Comparison of ENCODE assay signal across 24 cellular contexts in the genomic region with DNA sequence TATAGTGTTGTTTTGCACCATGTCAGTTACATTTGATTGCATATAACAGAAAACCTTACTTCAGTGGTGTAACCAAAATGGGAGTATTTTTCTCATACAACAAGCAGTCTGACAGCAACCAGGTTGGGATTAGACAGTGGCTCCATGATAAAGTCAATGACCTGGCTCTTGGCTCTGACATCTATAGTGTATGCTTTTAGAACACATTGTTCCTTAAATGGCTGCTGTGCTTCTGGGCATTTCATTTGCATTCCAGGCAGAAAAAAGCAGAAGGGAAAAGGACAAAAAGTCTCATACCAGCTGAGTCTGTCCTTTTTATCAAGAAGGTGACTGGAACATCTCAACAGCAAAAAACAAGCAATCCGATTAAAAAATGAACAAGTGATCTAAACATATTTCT. TPM values are rescaled to one million over a fixed set of nuclear protein-coding genes. Genes with fewer than 3 reads are reported as not detected.
DNase-seq lines count a peak whose midpoint lies in the region; ATAC-seq and TF ChIP-seq lines count a peak whose summit lies in the region.
"Had no signal": no experiment of that assay in that cellular context is flagged by ENCODE, and none has a peak within 500 bp of the region (broad histone marks: within the 10 kb centered on the region; RNA-seq: fewer than 3 reads in every experiment).

No MANE protein-coding gene starts in this region.

- POLR2A ChIA-PET in T-cell (lab: Charles Lee): no interaction called here

- H4K5ac ChIP-seq in mesendoderm (ENCODE audit: low read length): no peak overlapping the region

- ATAC-seq in left cardiac atrium: no peak
- no peak for ATAC-seq in activated naive CD4-positive, alpha-beta T cell treated with anti-CD3 and anti-CD28 coated beads, Interleukin-2, amount 50 U/mL, for 72 hours
- ATAC-seq in T-cell (replicated peaks in 1 of 4): no peak
- ATAC-seq: mucosa of descending colon had no signal

- H3K4me3 ChIP-seq in cardiac muscle cell (no peak overlapping the region), right atrium auricular region (no peak overlapping the region), neuron (ENCODE audit: low read length) (no peak overlapping the region), mesendoderm (ENCODE audit: low read length) (no peak overlapping the region)
- H3K4me3 ChIP-seq: mucosa of descending colon, spleen, tibial artery had no signal

- TF ChIP-seq CTCF in cardiac muscle cell (IDR thresholded peaks at IDR 0.05; ENCODE audit: low read depth, low read length): no peak
- no peak for TF ChIP-seq CTCF in right atrium auricular region (IDR thresholded peaks at IDR 0.05)

- no peak for DNase-seq in cardiac muscle cell (ENCODE audit: low read depth in 1 of 2, low spot score in 1 of 2)
- DNase-seq in left cardiac atrium: no peak
- DNase-seq in right atrium auricular region (ENCODE audit: low spot score): no peak
- no peak for DNase-seq in mesendoderm
- DNase-seq in activated naive CD4-positive, alpha-beta T cell treated with anti-CD3 and anti-CD28 coated beads, Interleukin-2, amount 50 U/mL, for 72 hours (ENCODE audit: low spot score in 2 of 2): no peak
- no peak for DNase-seq in NCI-H748 (lab: John Stamatoyannopoulos, UW; ENCODE audit: unreplicated experiment)
- DNase-seq in T-cell: no peak
- DNase-seq: activated CD4-positive, alpha-beta T cell treated with anti-CD3 and anti-CD28 coated beads for 48 hours; activated naive CD4-positive, alpha-beta T cell treated with anti-CD3 and anti-CD28 coated beads, Interleukin-2, amount 50 U/mL, for 16 hours; COR-L47; DMS79 treated with DMSO at 0.1 percent for 48 hours; HFFc6; Kasumi-1; mucosa of descending colon; NCI-H1930; SIG-M5; spleen; stimulated activated CD4-positive, alpha-beta T cell treated with anti-CD3 and anti-CD28 coated beads, Interleukin-4, amount 100 ng/mL, for 24 hours; stimulated activated naive CD4-positive, alpha-beta T cell treated with Interleukin-2 at 50 U/mL for 16 hours; tibial artery had no signal

- no peaks in the 10 kb centered on the region for H3K27me3 Mint-ChIP-seq in T-cell
- H3K27me3 Mint-ChIP-seq: B cell had no signal

- H3K9ac ChIP-seq in mesendoderm (ENCODE audit: low read length): no peak overlapping the region

- intact Hi-C loops in left cardiac atrium (cut with DNase I): loop anchor here in 1 of 2 donors (10.0 kb wide), 1 partner anchor 66 kb away; no protein-coding TSS in a partner anchor

- H3K27ac ChIP-seq in cardiac muscle cell (peak overlapping the region; percentile 34), right atrium auricular region (peak overlapping the region; percentile 39 to 47), mesendoderm (ENCODE audit: low read depth, low read length) (no peak overlapping the region)
- H3K27ac ChIP-seq: neutrophil had no signal

- H3K4me1 Mint-ChIP-seq in T-cell: peaks cover 10 to 14% (median 11%) of the 10 kb centered on the region in 3 donors

- H3K36me3 Mint-ChIP-seq in activated naive CD4-positive, alpha-beta T cell treated with anti-CD3 and anti-CD28 coated beads, Interleukin-2, amount 50 U/mL, for 72 hours: no peaks in the 10 kb centered on the region
- no peaks in the 10 kb centered on the region for H3K36me3 Mint-ChIP-seq in T-cell

- no peaks in the 10 kb centered on the region for H3K9me3 ChIP-seq in cardiac muscle cell (ENCODE audit: low read depth)
- H3K9me3 ChIP-seq in right atrium auricular region: no peaks in the 10 kb centered on the region
- H3K9me3 ChIP-seq in neuron (ENCODE audit: low read length): no peaks in the 10 kb centered on the region
- H3K9me3 ChIP-seq: mucosa of descending colon, neutrophil, spleen, tibial artery had no signal

- H3K9me3 Mint-ChIP-seq in activated naive CD4-positive, alpha-beta T cell treated with anti-CD3 and anti-CD28 coated beads, Interleukin-2, amount 50 U/mL, for 72 hours: no peaks in the 10 kb centered on the region
- H3K9me3 Mint-ChIP-seq in T-cell: no peaks in the 10 kb centered on the region
- H3K9me3 Mint-ChIP-seq: activated T-helper 1 cell treated with anti-CD3 and anti-CD28 coated beads, Interleukin-12 subunit alpha, Interleukin-12 subunit beta, Interleukin-2, Interleukin-4 antibody, amounts not matched to agents 30 ng/mL and 10 ng/mL and 1 ng/mL, durations not matched to agents 14 hours and 24 hours and 36 hours; HFFc6 had no signal

- H3K4me1 ChIP-seq in cardiac muscle cell (ENCODE audit: low read depth) (peaks cover 25% of the 10 kb centered on the region), right atrium auricular region (peaks cover 0 to 74% of the 10 kb centered on the region in 2 donors), neuron (ENCODE audit: insufficient read depth, low read length) (peaks cover 39% of the 10 kb centered on the region), mesendoderm (ENCODE audit: control insufficient read depth, low read depth, low read length) (peaks cover 27% of the 10 kb centered on the region)

- H3K4me2 ChIP-seq in mesendoderm (ENCODE audit: low read length): no peak overlapping the region

- H2AFZ ChIP-seq in neuron (ENCODE audit: low read depth, low read length): peak overlapping the region; percentile 66

- H2BK120ac ChIP-seq in mesendoderm (ENCODE audit: low read depth, low read length): no peak overlapping the region

- no peak overlapping the region for H2BK15ac ChIP-seq in mesendoderm (replicated peaks; ENCODE audit: low read depth)

- H3K4ac ChIP-seq in mesendoderm (ENCODE audit: low read depth, low read length): no peak overlapping the region

- H3K56ac ChIP-seq in mesendoderm (ENCODE audit: low read length): no peak overlapping the region

- peaks cover 22% of the 10 kb centered on the region for H3K79me1 ChIP-seq in mesendoderm (ENCODE audit: low read length)

- no peaks in the 10 kb centered on the region for H3K27me3 ChIP-seq in cardiac muscle cell
- no peaks in the 10 kb centered on the region for H3K27me3 ChIP-seq in right atrium auricular region
- no peaks in the 10 kb centered on the region for H3K27me3 ChIP-seq in neuron (ENCODE audit: insufficient read depth, low read length)
- H3K27me3 ChIP-seq in mesendoderm (ENCODE audit: insufficient read depth, low read length, poor library complexity): no peaks in the 10 kb centered on the region
- H3K27me3 ChIP-seq: neutrophil, spleen, tibial artery had no signal

- H2BK5ac ChIP-seq in mesendoderm (ENCODE audit: low read length): no peak overlapping the region

- H3K27ac Mint-ChIP-seq in activated naive CD4-positive, alpha-beta T cell treated with anti-CD3 and anti-CD28 coated beads, Interleukin-2, amount 50 U/mL, for 72 hours: no peak overlapping the region
- H3K27ac Mint-ChIP-seq in T-cell: no peak overlapping the region
- H3K27ac Mint-ChIP-seq: activated T-helper 1 cell treated with anti-CD3 and anti-CD28 coated beads, Interleukin-12 subunit alpha, Interleukin-12 subunit beta, Interleukin-2, Interleukin-4 antibody, amounts not matched to agents 30 ng/mL and 10 ng/mL and 1 ng/mL, durations not matched to agents 14 hours and 24 hours and 36 hours; B cell; HFFc6 had no signal

- no peak overlapping the region for H4K8ac ChIP-seq in mesendoderm (ENCODE audit: low read depth, low read length)

- H3K18ac ChIP-seq in mesendoderm (ENCODE audit: low read length): no peak overlapping the region

- no CpG with 5 or more reads among the region's 1 CpG for WGBS in mesendoderm (ENCODE audit: extremely low coverage, insufficient coverage, low lambda C conversion rate)

- H3K36me3 ChIP-seq in cardiac muscle cell (no peaks in the 10 kb centered on the region), right atrium auricular region (no peaks in the 10 kb centered on the region), neuron (ENCODE audit: insufficient read depth, low read length) (no peaks in the 10 kb centered on the region), mesendoderm (ENCODE audit: control insufficient read depth, insufficient read depth, low read length) (no peaks in the 10 kb centered on the region)
- H3K36me3 ChIP-seq: neutrophil, spleen, tibial artery had no signal

- CTCF ChIA-PET in T-cell (lab: Charles Lee): no interaction called here

- H3K79me2 ChIP-seq in mesendoderm (ENCODE audit: control insufficient read depth, insufficient read depth, low read length): peaks cover 19% of the 10 kb centered on the region

- H3K23ac ChIP-seq in mesendoderm (ENCODE audit: low read length): no peak overlapping the region

- no peak overlapping the region for H2AK5ac ChIP-seq in mesendoderm (ENCODE audit: low read length)

- H3K4me3 Mint-ChIP-seq in T-cell: no peak overlapping the region
- H3K4me3 Mint-ChIP-seq: activated T-helper 1 cell treated with anti-CD3 and anti-CD28 coated beads, Interleukin-12 subunit alpha, Interleukin-12 subunit beta, Interleukin-2, Interleukin-4 antibody, amounts not matched to agents 30 ng/mL and 10 ng/mL and 1 ng/mL, durations not matched to agents 14 hours and 24 hours and 36 hours; B cell; HFFc6 had no signal

RNA-seq across cellular contexts. Expression of a gene that starts 10.2 kb away (rescaled TPM):
- 3.8 and 8.7 TPM in 2 replicates for total RNA-seq in cardiac muscle cell
- polyA plus RNA-seq in cardiac muscle cell: 4.5 and 4.9 TPM in 2 replicates
- 10 to 100 TPM; 11.8 to 12.6 TPM for total RNA-seq in left cardiac atrium
- total RNA-seq in right atrium auricular region: 10 to 100 TPM in 1 of 2 donors, 1 to 10 TPM in 1; 4.9 to 13.7 TPM
- 14.1 TPM for polyA plus RNA-seq in mesendoderm (2013, experiment 1 of 2)
- polyA plus RNA-seq in mesendoderm (2013, experiment 2 of 2): 15.2 TPM
- 1 to 10 TPM; 1.0 to 1.1 TPM for total RNA-seq in activated naive CD4-positive, alpha-beta T cell treated with anti-CD3 and anti-CD28 coated beads, Interleukin-2, amount 50 U/mL, for 72 hours
- total RNA-seq in T-cell: under 1 TPM; 0.12 to 0.73 (median 0.33) TPM
- total RNA-seq: HFFc6 had no signal

RNA-seq across cellular contexts. Expression of a gene that starts 24.6 kb away (rescaled TPM):
- total RNA-seq in cardiac muscle cell (48.0 and 59.3 TPM in 2 replicates), left cardiac atrium (10 to 100 TPM; 15.7 to 19.3 TPM), right atrium auricular region (10 to 100 TPM; 19.0 to 23.5 TPM), T-cell (10 to 100 TPM; 51.3 to 69.9 (median 63.8) TPM)
- 12.6 and 13.6 TPM in 2 replicates for polyA plus RNA-seq in cardiac muscle cell
- 40.6 TPM for polyA plus RNA-seq in mesendoderm (2013, experiment 1 of 2)
- 39.8 TPM for polyA plus RNA-seq in mesendoderm (2013, experiment 2 of 2)
- total RNA-seq in activated naive CD4-positive, alpha-beta T cell treated with anti-CD3 and anti-CD28 coated beads, Interleukin-2, amount 50 U/mL, for 72 hours: 100 to 1,000 TPM in 1 of 2 donors, 10 to 100 TPM in 1; 70.2 to 136 TPM
